In genomic region chr1:59947047-59947938, GRCh38 we compare ENCODE assay signal across 8 cellular contexts. TPM values are rescaled to one million over a fixed set of nuclear protein-coding genes. Genes with fewer than 3 reads are reported as not detected.
DNase-seq lines count a peak whose midpoint lies in the region; ATAC-seq, FAIRE-seq and TF ChIP-seq lines count a peak whose summit lies in the region.

No MANE protein-coding gene starts in this region.

- TF ChIP-seq POLR2A in suprapubic skin (IDR thresholded peaks at IDR 0.05): no peak

- intact Hi-C loops in mucosa of descending colon (cut with DNase I, micrococcal nuclease): loop anchor here in 1 of 2 donors (2.0 kb wide), 1 partner anchor 68 kb away; no protein-coding TSS in a partner anchor

- ATAC-seq in HG03175 (IDR thresholded peaks at IDR 0.05; ENCODE audit: unreplicated experiment) (peak; percentile 93), mucosa of descending colon (peak; percentile 97)

- FAIRE-seq in GM19239 (lab: Jason Lieb, UNC): peak; percentile 97

- H3K4me3 ChIP-seq in mucosa of descending colon: no peak overlapping the region
- no peak overlapping the region for H3K4me3 ChIP-seq in suprapubic skin

- no peaks in the 10 kb centered on the region for H3K27me3 ChIP-seq in suprapubic skin

- H3K9me3 ChIP-seq in mucosa of descending colon: no peaks in the 10 kb centered on the region
- no peaks in the 10 kb centered on the region for H3K9me3 ChIP-seq in suprapubic skin

- WGBS in suprapubic skin: 5% methylated on average over 6 of the region's 6 CpGs

- TF ChIP-seq CTCF in mucosa of descending colon (IDR thresholded peaks at IDR 0.05): peak; percentile 72
- peak; percentile 76 to 90 for TF ChIP-seq CTCF in suprapubic skin (IDR thresholded peaks at IDR 0.05)

- H3K36me3 ChIP-seq in mucosa of descending colon (ENCODE audit: low read depth): no peaks in the 10 kb centered on the region
- no peaks in the 10 kb centered on the region for H3K36me3 ChIP-seq in suprapubic skin

- H3K4me1 ChIP-seq in mucosa of descending colon (ENCODE audit: low read depth) (no peaks in the 10 kb centered on the region), suprapubic skin (peaks cover 2% of the 10 kb centered on the region)

- H3K27ac ChIP-seq in suprapubic skin: no peak overlapping the region

- peak; percentile 71 for DNase-seq in COLO829 (ENCODE audit: low spot score)
- DNase-seq in GM19239 (ENCODE audit: insufficient read length, low spot score): peak; percentile 53
- peak; percentile 22 for DNase-seq in NCI-H446 treated with DMSO at 0.1 percent for 48 hours (lab: John Stamatoyannopoulos, UW)
- DNase-seq in activated CD4-positive, alpha-beta T cell treated with anti-CD3 and anti-CD28 coated beads, Interleukin-2, amount 50 U/mL, for 4 hours: peak; percentile 18 to 31
- peak; percentile 54 for DNase-seq in epidermal melanocyte (ENCODE audit: insufficient read length, low spot score)
- DNase-seq in mucosa of descending colon: peak in 2 of 3 donors; percentile 53 to 69
- no peak for DNase-seq in suprapubic skin (ENCODE audit: low spot score in 2 of 2)

- no peak for TF ChIP-seq EP300 in suprapubic skin (IDR thresholded peaks at IDR 0.05)

RNA-seq across cellular contexts. Expression of gene CYP2J2, which starts 20.7 kb away (rescaled TPM):
- total RNA-seq in mucosa of descending colon (10 to 100 TPM; 21.8 to 58.6 (median 45.6) TPM), suprapubic skin (10 to 100 TPM in 3 of 4 donors, 1 to 10 TPM in 1; 5.5 to 16.9 (median 14.8) TPM)

Comparison
In these comparisons a context has a peak if more than half of its experiments do, and no peak if none do; other contexts are left out.
1. DNase-seq: peak in COLO829 (single experiment), GM19239 (single experiment), NCI-H446 treated with DMSO at 0.1 percent for 48 hours (single experiment), activated CD4-positive, alpha-beta T cell treated with anti-CD3 and anti-CD28 coated beads, Interleukin-2, amount 50 U/mL, for 4 hours (2 of 2), epidermal melanocyte (single experiment) and mucosa of descending colon (2 of 3); none in suprapubic skin (0 of 2).